In genomic region chr1:225848044-225848955, GRCh38 we compare ENCODE assay signal across 1 cellular context.
TF ChIP-seq lines count a peak whose summit lies in the region.

No MANE protein-coding gene starts in this region.

TF ChIP-seq in GM12878, 131 proteins besides CTCF, POLR2A, EP300 and RAD21:
- peak; percentile 2; the same call in 1 of the 2 replicates for TF ChIP-seq EED (IDR thresholded peaks at IDR 0.05; ENCODE audit: low read depth)
- peak; percentile 49; the same call in 1 of the 2 replicates for TF ChIP-seq RAD51 (IDR thresholded peaks at IDR 0.05)
- TF ChIP-seq MAX (IDR thresholded peaks at IDR 0.05; ENCODE audit: low read depth, low read length) = 0 out of 2 replicates have a peak, but pooled peaks have one; percentile 31
- TF ChIP-seq, protein P1, sequence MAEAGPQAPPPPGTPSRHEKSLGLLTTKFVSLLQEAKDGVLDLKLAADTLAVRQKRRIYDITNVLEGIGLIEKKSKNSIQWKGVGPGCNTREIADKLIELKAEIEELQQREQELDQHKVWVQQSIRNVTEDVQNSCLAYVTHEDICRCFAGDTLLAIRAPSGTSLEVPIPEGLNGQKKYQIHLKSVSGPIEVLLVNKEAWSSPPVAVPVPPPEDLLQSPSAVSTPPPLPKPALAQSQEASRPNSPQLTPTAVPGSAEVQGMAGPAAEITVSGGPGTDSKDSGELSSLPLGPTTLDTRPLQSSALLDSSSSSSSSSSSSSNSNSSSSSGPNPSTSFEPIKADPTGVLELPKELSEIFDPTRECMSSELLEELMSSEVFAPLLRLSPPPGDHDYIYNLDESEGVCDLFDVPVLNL (IDR thresholded peaks at IDR 0.05; ENCODE audit: low read depth, low read length) = no peak
- TF ChIP-seq MTA2 (IDR thresholded peaks at IDR 0.05; ENCODE audit: low read depth) = peak; percentile 31; the same call in 1 of the 2 replicates
- TF ChIP-seq IKZF1 (conservative IDR thresholded peaks at IDR 0.05) = peak; percentile 51; the same call in 1 of the 2 replicates
- peak; percentile 35; the same call in 1 of the 2 replicates for TF ChIP-seq RUNX3 (IDR thresholded peaks at IDR 0.05; ENCODE audit: low read length)
- TF ChIP-seq HDGF (IDR thresholded peaks at IDR 0.05) = no peak
- TF ChIP-seq SRF (IDR thresholded peaks at IDR 0.05; ENCODE audit: low read depth in 2 of 2, low read length in 2 of 2) = 0 out of 4 replicates have a peak, but pooled peaks of 1 of the 2 experiments have one; percentile 31
- TF ChIP-seq RELB (IDR thresholded peaks at IDR 0.05; ENCODE audit: low read depth) = peak; percentile 39; the same call in 1 of the 2 replicates
- TF ChIP-seq, protein P2, sequence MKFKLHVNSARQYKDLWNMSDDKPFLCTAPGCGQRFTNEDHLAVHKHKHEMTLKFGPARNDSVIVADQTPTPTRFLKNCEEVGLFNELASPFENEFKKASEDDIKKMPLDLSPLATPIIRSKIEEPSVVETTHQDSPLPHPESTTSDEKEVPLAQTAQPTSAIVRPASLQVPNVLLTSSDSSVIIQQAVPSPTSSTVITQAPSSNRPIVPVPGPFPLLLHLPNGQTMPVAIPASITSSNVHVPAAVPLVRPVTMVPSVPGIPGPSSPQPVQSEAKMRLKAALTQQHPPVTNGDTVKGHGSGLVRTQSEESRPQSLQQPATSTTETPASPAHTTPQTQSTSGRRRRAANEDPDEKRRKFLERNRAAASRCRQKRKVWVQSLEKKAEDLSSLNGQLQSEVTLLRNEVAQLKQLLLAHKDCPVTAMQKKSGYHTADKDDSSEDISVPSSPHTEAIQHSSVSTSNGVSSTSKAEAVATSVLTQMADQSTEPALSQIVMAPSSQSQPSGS (IDR thresholded peaks at IDR 0.05; ENCODE audit: low read length) = no peak; the same call in 1 of the 2 replicates
- TF ChIP-seq NRF1 (conservative IDR thresholded peaks at IDR 0.05; ENCODE audit: low read depth, low read length) = no peak
- peak; percentile 98 for TF ChIP-seq SPI1 (IDR thresholded peaks at IDR 0.05; ENCODE audit: borderline replicate concordance, insufficient read depth, low read depth, low read length)
- 0 out of 2 replicates have a peak, but pooled peaks have one; percentile 11 for TF ChIP-seq TCF3 (IDR thresholded peaks at IDR 0.05; ENCODE audit: borderline replicate concordance, insufficient read depth, low read depth, low read length)
- no peak for TF ChIP-seq PAX5 (IDR thresholded peaks at IDR 0.05; ENCODE audit: borderline replicate concordance, low read depth, low read length)
- TF ChIP-seq, protein P3, sequence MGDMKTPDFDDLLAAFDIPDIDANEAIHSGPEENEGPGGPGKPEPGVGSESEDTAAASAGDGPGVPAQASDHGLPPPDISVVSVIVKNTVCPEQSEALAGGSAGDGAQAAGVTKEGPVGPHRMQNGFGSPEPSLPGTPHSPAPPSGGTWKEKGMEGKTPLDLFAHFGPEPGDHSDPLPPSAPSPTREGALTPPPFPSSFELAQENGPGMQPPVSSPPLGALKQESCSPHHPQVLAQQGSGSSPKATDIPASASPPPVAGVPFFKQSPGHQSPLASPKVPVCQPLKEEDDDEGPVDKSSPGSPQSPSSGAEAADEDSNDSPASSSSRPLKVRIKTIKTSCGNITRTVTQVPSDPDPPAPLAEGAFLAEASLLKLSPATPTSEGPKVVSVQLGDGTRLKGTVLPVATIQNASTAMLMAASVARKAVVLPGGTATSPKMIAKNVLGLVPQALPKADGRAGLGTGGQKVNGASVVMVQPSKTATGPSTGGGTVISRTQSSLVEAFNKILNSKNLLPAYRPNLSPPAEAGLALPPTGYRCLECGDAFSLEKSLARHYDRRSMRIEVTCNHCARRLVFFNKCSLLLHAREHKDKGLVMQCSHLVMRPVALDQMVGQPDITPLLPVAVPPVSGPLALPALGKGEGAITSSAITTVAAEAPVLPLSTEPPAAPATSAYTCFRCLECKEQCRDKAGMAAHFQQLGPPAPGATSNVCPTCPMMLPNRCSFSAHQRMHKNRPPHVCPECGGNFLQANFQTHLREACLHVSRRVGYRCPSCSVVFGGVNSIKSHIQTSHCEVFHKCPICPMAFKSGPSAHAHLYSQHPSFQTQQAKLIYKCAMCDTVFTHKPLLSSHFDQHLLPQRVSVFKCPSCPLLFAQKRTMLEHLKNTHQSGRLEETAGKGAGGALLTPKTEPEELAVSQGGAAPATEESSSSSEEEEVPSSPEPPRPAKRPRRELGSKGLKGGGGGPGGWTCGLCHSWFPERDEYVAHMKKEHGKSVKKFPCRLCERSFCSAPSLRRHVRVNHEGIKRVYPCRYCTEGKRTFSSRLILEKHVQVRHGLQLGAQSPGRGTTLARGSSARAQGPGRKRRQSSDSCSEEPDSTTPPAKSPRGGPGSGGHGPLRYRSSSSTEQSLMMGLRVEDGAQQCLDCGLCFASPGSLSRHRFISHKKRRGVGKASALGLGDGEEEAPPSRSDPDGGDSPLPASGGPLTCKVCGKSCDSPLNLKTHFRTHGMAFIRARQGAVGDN (IDR thresholded peaks at IDR 0.05) = peak; percentile 87
- TF ChIP-seq POU2F2 (IDR thresholded peaks at IDR 0.05; ENCODE audit: borderline replicate concordance, low read depth, low read length) = peak; percentile 72; the same call in 1 of the 3 replicates
- TF ChIP-seq CREM (IDR thresholded peaks at IDR 0.05; ENCODE audit: low read depth) = peak; percentile 15; the same call in 1 of the 2 replicates
- peak; percentile 58 for TF ChIP-seq MEF2B (IDR thresholded peaks at IDR 0.05; ENCODE audit: partially characterized antibody, poor library complexity, severe bottlenecking)
- TF ChIP-seq ELK1 (IDR thresholded peaks at IDR 0.05; ENCODE audit: low read depth, low read length) = no peak
- TF ChIP-seq DPF2 (IDR thresholded peaks at IDR 0.05) = 0 out of 2 replicates have a peak, but pooled peaks have one; percentile 57
- TF ChIP-seq STAT1 (conservative IDR thresholded peaks at IDR 0.05) = no peak
- 0 out of 2 replicates have a peak, but pooled peaks have one; percentile 20 for TF ChIP-seq SMARCA5 (IDR thresholded peaks at IDR 0.05)
- TF ChIP-seq EGR1 (IDR thresholded peaks at IDR 0.05; ENCODE audit: borderline replicate concordance in 1 of 2, low read depth in 2 of 2, low read length in 2 of 2) = peak in 1 of 2 experiments; percentile 45; a peak in 1 of 3 replicates
- peak; percentile 85 for TF ChIP-seq IRF4 (IDR thresholded peaks at IDR 0.05; ENCODE audit: low read depth, low read length)
- peak; percentile 44 to 61; a peak in 2 of 4 replicates for TF ChIP-seq IKZF2 (IDR thresholded peaks at IDR 0.05)
TF ChIP-seq in GM12878: peak in this region for 19.
